Comparison of ENCODE assay signal across 1 cellular context in the genomic region with DNA sequence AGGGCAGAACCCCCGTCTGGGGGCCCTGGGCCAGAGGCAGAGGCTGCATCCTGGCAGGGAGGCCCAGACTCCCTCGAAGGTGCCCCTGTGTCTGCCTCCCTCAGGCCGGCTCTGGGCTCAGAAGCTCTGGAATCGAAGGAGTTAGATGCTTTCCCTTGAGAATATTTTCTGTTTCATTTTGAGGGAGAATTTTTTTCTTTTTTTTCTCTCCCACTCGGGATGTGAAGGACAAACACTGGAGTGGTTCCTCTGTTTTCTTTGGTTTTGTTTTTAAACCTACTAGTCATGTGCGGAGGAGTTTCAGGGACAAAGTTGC.
TF ChIP-seq lines count a peak whose summit lies in the region.

No MANE protein-coding gene starts in this region.

TF ChIP-seq in H1, 55 proteins besides CTCF, POLR2A, EP300 and RAD21:
- TF ChIP-seq HDAC6 (IDR thresholded peaks at IDR 0.05; ENCODE audit: low read depth, low read length) (no peak), CTBP2 (IDR thresholded peaks at IDR 0.05; ENCODE audit: borderline replicate concordance, insufficient read depth, insufficient read length, low read length) (no peak), BRCA1 (IDR thresholded peaks at IDR 0.05; ENCODE audit: low read depth, low read length) (no peak), SRF (IDR thresholded peaks at IDR 0.05; ENCODE audit: low read depth, low read length) (no peak), SIX5 (IDR thresholded peaks at IDR 0.05; ENCODE audit: low read depth, low read length) (no peak), RXRA (IDR thresholded peaks at IDR 0.05; ENCODE audit: insufficient read depth, low read depth, low read length) (no peak), JUN (IDR thresholded peaks at IDR 0.05; ENCODE audit: low read depth, low read length) (no peak), BACH1 (IDR thresholded peaks at IDR 0.05; ENCODE audit: low read length) (no peak), RNF2 (IDR thresholded peaks at IDR 0.05; ENCODE audit: borderline replicate concordance, low read depth, low read length, missing control alignments, poor library complexity, severe bottlenecking) (no peak), MAFK (IDR thresholded peaks at IDR 0.05; ENCODE audit: low read depth, low read length) (no peak)
